ENCODE assay signal across 8 cellular contexts in the genomic region with DNA sequence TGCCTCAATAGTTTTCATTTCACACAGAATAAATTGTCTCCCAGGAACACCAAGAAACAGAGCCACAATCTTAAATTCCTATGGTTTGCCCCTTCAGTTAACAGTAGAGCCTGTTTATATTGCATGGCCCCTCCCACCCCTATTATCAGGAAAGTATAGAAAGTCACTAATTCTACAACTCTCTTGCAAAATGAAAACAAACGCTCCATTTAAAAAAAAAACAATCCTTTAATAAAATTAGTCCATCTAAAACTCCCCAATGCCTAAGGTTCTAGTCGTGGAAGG. TPM values are rescaled to one million over a fixed set of nuclear protein-coding genes. Genes with fewer than 3 reads are reported as not detected.
DNase-seq lines count a peak whose midpoint lies in the region; ATAC-seq lines count a peak whose summit lies in the region.

No MANE protein-coding gene starts in this region.

- H3K9me3 ChIP-seq in subcutaneous abdominal adipose tissue (ENCODE audit: control insufficient read depth in 5 of 5, low read length in 5 of 5) = no peaks in the 10 kb centered on the region

- ATAC-seq in GM21576 (IDR thresholded peaks at IDR 0.05; ENCODE audit: unreplicated experiment) = no peak

- H3K9ac ChIP-seq in subcutaneous abdominal adipose tissue (ENCODE audit: low read length in 5 of 5) = peak overlapping the region in 3 of 5 donors; percentile 77 to 81 (median 78)

- no peaks in the 10 kb centered on the region for H3K27me3 ChIP-seq in subcutaneous abdominal adipose tissue (ENCODE audit: control insufficient read depth in 5 of 5, insufficient read depth in 4 of 5, low read length in 5 of 5)

- peak overlapping the region; percentile 84 for H3K27ac ChIP-seq in subcutaneous abdominal adipose tissue (ENCODE audit: low read depth, low read length)

- peaks cover 0 to 29% (median 20%) of the 10 kb centered on the region in 5 donors for H3K4me1 ChIP-seq in subcutaneous abdominal adipose tissue (ENCODE audit: control insufficient read depth in 5 of 5, insufficient read depth in 5 of 5, low read length in 5 of 5)

- H3K4me1 Mint-ChIP-seq in T-helper 1 cell treated with Interleukin-12 subunit alpha and Interleukin-12 subunit beta and Interleukin-4 antibody, amounts not matched to agents 30 μg/mL and 1 μg/mL, for 36 hours (ENCODE audit: low read depth) = peaks cover 33% of the 10 kb centered on the region
- H3K4me1 Mint-ChIP-seq in activated naive CD8-positive, alpha-beta T cell treated with anti-CD3 and anti-CD28 coated beads for 36 hours = peaks cover 36% of the 10 kb centered on the region
- peaks cover 30 to 32% of the 10 kb centered on the region in 2 donors for H3K4me1 Mint-ChIP-seq in immature natural killer cell

- H3K4me3 Mint-ChIP-seq in T-helper 1 cell treated with Interleukin-12 subunit alpha and Interleukin-12 subunit beta and Interleukin-4 antibody, amounts not matched to agents 30 μg/mL and 1 μg/mL, for 36 hours = peak overlapping the region; percentile 92
- H3K4me3 Mint-ChIP-seq in activated naive CD8-positive, alpha-beta T cell treated with anti-CD3 and anti-CD28 coated beads for 36 hours = peak overlapping the region; percentile 90
- H3K4me3 Mint-ChIP-seq in immature natural killer cell = peak overlapping the region; percentile 86 to 92 (median 88)

- peaks cover 3% of the 10 kb centered on the region for H3K27me3 Mint-ChIP-seq in T-helper 1 cell treated with Interleukin-12 subunit alpha and Interleukin-12 subunit beta and Interleukin-4 antibody, amounts not matched to agents 30 μg/mL and 1 μg/mL, for 36 hours (ENCODE audit: low read depth)
- peaks cover 12% of the 10 kb centered on the region for H3K27me3 Mint-ChIP-seq in activated naive CD8-positive, alpha-beta T cell treated with anti-CD3 and anti-CD28 coated beads for 36 hours
- H3K27me3 Mint-ChIP-seq in immature natural killer cell (ENCODE audit: low read depth in 3 of 3) = peaks cover 12 to 19% (median 14%) of the 10 kb centered on the region in 3 donors

- H3K36me3 ChIP-seq in subcutaneous abdominal adipose tissue (ENCODE audit: control insufficient read depth in 5 of 5, insufficient read depth in 5 of 5, low read length in 5 of 5) = peaks cover 6 to 40% (median 29%) of the 10 kb centered on the region in 5 donors

- peaks cover 50% of the 10 kb centered on the region for H3K36me3 Mint-ChIP-seq in T-helper 1 cell treated with Interleukin-12 subunit alpha and Interleukin-12 subunit beta and Interleukin-4 antibody, amounts not matched to agents 30 μg/mL and 1 μg/mL, for 36 hours (ENCODE audit: low read depth)
- H3K36me3 Mint-ChIP-seq in activated naive CD8-positive, alpha-beta T cell treated with anti-CD3 and anti-CD28 coated beads for 36 hours = peaks cover 51% of the 10 kb centered on the region
- peaks cover 8 to 22% (median 9%) of the 10 kb centered on the region in 3 donors for H3K36me3 Mint-ChIP-seq in immature natural killer cell

- in situ Hi-C loops in ACHN (cut with HindIII; ENCODE audit: low pct_ligation_motif_present, low pct_unique_long_range_greater_than_20kb, low sequenced_read_pairs) = no loop called here

- peak overlapping the region; percentile 63 to 82 (median 69) for H3K4me3 ChIP-seq in subcutaneous abdominal adipose tissue (ENCODE audit: low read depth in 1 of 5, low read length in 5 of 5)

- H3K27ac Mint-ChIP-seq in T-helper 1 cell treated with Interleukin-12 subunit alpha and Interleukin-12 subunit beta and Interleukin-4 antibody, amounts not matched to agents 30 μg/mL and 1 μg/mL, for 36 hours = peak overlapping the region; percentile 77
- H3K27ac Mint-ChIP-seq in activated naive CD8-positive, alpha-beta T cell treated with anti-CD3 and anti-CD28 coated beads for 36 hours = peak overlapping the region; percentile 88
- peak overlapping the region; percentile 90 to 95 (median 91) for H3K27ac Mint-ChIP-seq in immature natural killer cell

- no peaks in the 10 kb centered on the region for H3K9me3 Mint-ChIP-seq in T-helper 1 cell treated with Interleukin-12 subunit alpha and Interleukin-12 subunit beta and Interleukin-4 antibody, amounts not matched to agents 30 μg/mL and 1 μg/mL, for 36 hours
- no peaks in the 10 kb centered on the region for H3K9me3 Mint-ChIP-seq in activated naive CD8-positive, alpha-beta T cell treated with anti-CD3 and anti-CD28 coated beads for 36 hours
- H3K9me3 Mint-ChIP-seq in immature natural killer cell = peaks cover 0 to 2% (median 0%) of the 10 kb centered on the region in 6 donors

- no peak for DNase-seq in T-helper 1 cell
- no peak for DNase-seq in activated naive CD8-positive, alpha-beta T cell treated with anti-CD3 and anti-CD28 coated beads for 36 hours
- DNase-seq in immature natural killer cell = no peak
- DNase-seq in ACHN = no peak
- DNase-seq in NCI-H1417 (lab: John Stamatoyannopoulos, UW) = no peak

RNA-seq across cellular contexts. Expression of gene DPAGT1, which starts 8.0 kb away (rescaled TPM):
- total RNA-seq in activated naive CD8-positive, alpha-beta T cell treated with anti-CD3 and anti-CD28 coated beads for 36 hours = 10 to 100 TPM; 58.3 to 63.6 TPM
- polyA plus RNA-seq in immature natural killer cell = 10 to 100 TPM; 23.7 to 47.4 (median 44.5) TPM

RNA-seq across cellular contexts. Expression of gene HMBS, which starts 8.9 kb away (rescaled TPM):
- total RNA-seq in activated naive CD8-positive, alpha-beta T cell treated with anti-CD3 and anti-CD28 coated beads for 36 hours = 10 to 100 TPM; 42.1 to 43.0 TPM
- 10 to 100 TPM in 2 of 3 donors, 1 to 10 TPM in 1; 7.6 to 19.0 (median 11.9) TPM for polyA plus RNA-seq in immature natural killer cell

RNA-seq across cellular contexts. Expression of gene C2CD2L, which starts 13.5 kb away (rescaled TPM):
- 10 to 100 TPM; 19.3 to 20.0 TPM for total RNA-seq in activated naive CD8-positive, alpha-beta T cell treated with anti-CD3 and anti-CD28 coated beads for 36 hours
- polyA plus RNA-seq in immature natural killer cell = 1 to 10 TPM; 1.0 to 7.7 (median 2.6) TPM

RNA-seq across cellular contexts. Expression of gene VPS11, which starts 26.0 kb away (rescaled TPM):
- total RNA-seq in activated naive CD8-positive, alpha-beta T cell treated with anti-CD3 and anti-CD28 coated beads for 36 hours = 10 to 100 TPM; 19.2 to 20.2 TPM
- polyA plus RNA-seq in immature natural killer cell = 10 to 100 TPM; 33.0 to 58.8 (median 49.3) TPM

RNA-seq across cellular contexts. Expression of gene HINFP, which starts 27.8 kb away (rescaled TPM):
- total RNA-seq in activated naive CD8-positive, alpha-beta T cell treated with anti-CD3 and anti-CD28 coated beads for 36 hours = 10 to 100 TPM; 20.3 to 21.5 TPM
- 10 to 100 TPM in 2 of 3 donors, 1 to 10 TPM in 1; 9.2 to 18.6 (median 11.0) TPM for polyA plus RNA-seq in immature natural killer cell
